In genomic region chr12:124294686-124295315, GRCh38 we compare ENCODE assay signal across 10 cellular contexts. TPM values are rescaled to one million over a fixed set of nuclear protein-coding genes. Genes with fewer than 3 reads are reported as not detected.
A peak's percentile ranks its signal among the peaks of the same experiment; 100 is the strongest.
DNase-seq lines count a peak whose midpoint lies in the region; ATAC-seq and TF ChIP-seq lines count a peak whose summit lies in the region.
"Had no signal": no experiment of that assay in that cellular context is flagged by ENCODE, and none has a peak within 500 bp of the region (broad histone marks: within the 10 kb centered on the region; RNA-seq: fewer than 3 reads in every experiment).

TSS of gene RFLNA (plus strand) at chr12:124295093. CDS start at chr12:124295430, 337 bp downstream.

- H3K4me2 ChIP-seq in neural cell (ENCODE audit: low read length) (no peak within 1 kb of the TSS), Karpas-422 (ENCODE audit: low read depth, low read length, poor library complexity, severe bottlenecking) (no peak within 1 kb of the TSS)

- TF ChIP-seq CTCF in A673 (conservative IDR thresholded peaks at IDR 0.05; ENCODE audit: low read depth, low read length) = no peak
- no peak for TF ChIP-seq CTCF in epithelial cell of proximal tubule (conservative IDR thresholded peaks at IDR 0.05; ENCODE audit: low read depth, low read length)
- no peak for TF ChIP-seq CTCF in neural cell (IDR thresholded peaks at IDR 0.05; ENCODE audit: poor library complexity, severe bottlenecking)

- intact Hi-C loops in A673 (cut with micrococcal nuclease; ENCODE audit: unreplicated experiment) = no loop called here

- H3K9me3 ChIP-seq in A673 (ENCODE audit: low read depth, low read length, poor library complexity, severe bottlenecking) = no peaks in the 10 kb centered on the region
- no peaks in the 10 kb centered on the region for H3K9me3 ChIP-seq in neural cell (ENCODE audit: low read length)
- no peaks in the 10 kb centered on the region for H3K9me3 ChIP-seq in Karpas-422 (ENCODE audit: low read length)

- POLR2A ChIA-PET in A673 (lab: Charles Lee; ENCODE audit: low non-redundant PET) = interaction anchor here (0.6 kb wide), 1 partner anchor 569 kb away, joined by 3 read pairs; no protein-coding TSS in a partner anchor

- H3K4me3 ChIP-seq in A673 (ENCODE audit: low read depth, low read length, poor library complexity, severe bottlenecking) (peak within 1 kb of the TSS; percentile 41), epithelial cell of proximal tubule (ENCODE audit: low read depth, low read length) (peak within 1 kb of the TSS; percentile 16), neural cell (ENCODE audit: low read length) (peak within 1 kb of the TSS; percentile 62), Karpas-422 (ENCODE audit: low read length) (no peak within 1 kb of the TSS)

- H3K9me2 ChIP-seq in neural cell (ENCODE audit: insufficient read depth, low read length) (no peaks in the 10 kb centered on the region), Karpas-422 (replicated peaks; ENCODE audit: insufficient read depth, low read length) (no peaks in the 10 kb centered on the region)

- no peak for TF ChIP-seq RAD21 in neural cell (conservative IDR thresholded peaks at IDR 0.05)

- H3K27ac ChIP-seq in A673 (ENCODE audit: low read depth, low read length, poor library complexity, severe bottlenecking) (no peak within 1 kb of the TSS), neural cell (ENCODE audit: low read length) (no peak within 1 kb of the TSS), Karpas-422 (ENCODE audit: low read length) (no peak within 1 kb of the TSS)

- H3K36me3 ChIP-seq in A673 (ENCODE audit: insufficient read depth, low read length, poor library complexity, severe bottlenecking) (no peaks in the 10 kb centered on the region), neural cell (ENCODE audit: insufficient read depth, low read length) (no peaks in the 10 kb centered on the region), Karpas-422 (ENCODE audit: insufficient read depth, low read length) (no peaks in the 10 kb centered on the region)

- DNase-seq in A673 (ENCODE audit: low spot score) (peak; percentile 16), LoVo (ENCODE audit: low spot score) (peak; percentile 18), epithelial cell of proximal tubule (ENCODE audit: low read depth) (no peak), Karpas-422 (no peak)
- DNase-seq in activated naive CD4-positive, alpha-beta T cell treated with Interleukin-2 at 50 U/mL for 16 hours = no peak
- DNase-seq: NCI-H446 treated with DMSO at 0.1 percent for 48 hours had no signal

- CTCF ChIA-PET in A673 (lab: Charles Lee) = no interaction called here

- H3K4me1 ChIP-seq in A673 (ENCODE audit: insufficient read depth, low read length, poor library complexity, severe bottlenecking) = no peaks in the 10 kb centered on the region
- H3K4me1 ChIP-seq in Karpas-422 (ENCODE audit: low read length) = no peaks in the 10 kb centered on the region

- ATAC-seq in HG03442 (IDR thresholded peaks at IDR 0.05; ENCODE audit: unreplicated experiment) (no peak), HG03521 (IDR thresholded peaks at IDR 0.05; ENCODE audit: unreplicated experiment) (no peak)

- H4K20me1 ChIP-seq in neural cell (ENCODE audit: insufficient read depth) = no peaks in the 10 kb centered on the region
- H4K20me1 ChIP-seq in Karpas-422 (ENCODE audit: insufficient read depth, low read depth, low read length) = 0 out of 2 replicates have a peak, but pooled peaks cover 7% of the 10 kb centered on the region

- BruUV-seq in A673 (replicated peaks; lab: Mats Ljungman, UMichigan) = no TSS peak

- H3F3A ChIP-seq in neural cell (ENCODE audit: insufficient read depth, low read length, poor library complexity, severe bottlenecking) = no peaks in the 10 kb centered on the region

- H3K9ac ChIP-seq in neural cell (ENCODE audit: low read length) (peak within 1 kb of the TSS; percentile 39), Karpas-422 (ENCODE audit: low read length) (no peak within 1 kb of the TSS)

- H3K27me3 ChIP-seq in A673 (replicated peaks; ENCODE audit: insufficient read depth, low read depth, low read length, poor library complexity) (peaks cover 29% of the 10 kb centered on the region), neural cell (ENCODE audit: insufficient read depth, low read depth, low read length) (peaks cover 24% of the 10 kb centered on the region), Karpas-422 (ENCODE audit: low read length) (no peaks in the 10 kb centered on the region)

- H2AFZ ChIP-seq in neural cell (ENCODE audit: low read depth, low read length) = no peak within 1 kb of the TSS
- H2AFZ ChIP-seq in Karpas-422 (ENCODE audit: low read length) = no peak within 1 kb of the TSS

- TF ChIP-seq EP300 in neural cell (conservative IDR thresholded peaks at IDR 0.05; ENCODE audit: poor library complexity, severe bottlenecking) = no peak

- H3K79me2 ChIP-seq in neural cell (replicated peaks; ENCODE audit: insufficient read depth, low read length) = no peaks in the 10 kb centered on the region
- no peaks in the 10 kb centered on the region for H3K79me2 ChIP-seq in Karpas-422 (ENCODE audit: low read length)

TF ChIP-seq in neural cell, 6 proteins besides CTCF, POLR2A, EP300 and RAD21:
- TF ChIP-seq EZH2 (IDR thresholded peaks at IDR 0.05; ENCODE audit: borderline replicate concordance, insufficient read depth, low read length, poor library complexity, severe bottlenecking) (no peak), MXI1 (conservative IDR thresholded peaks at IDR 0.05; ENCODE audit: poor library complexity, severe bottlenecking) (no peak), REST (IDR thresholded peaks at IDR 0.05; ENCODE audit: borderline replicate concordance) (no peak), POLR2AphosphoS5 (IDR thresholded peaks at IDR 0.05) (no peak), TAF1 (IDR thresholded peaks at IDR 0.05; ENCODE audit: low read depth) (no peak), SMC3 (conservative IDR thresholded peaks at IDR 0.05; ENCODE audit: poor library complexity) (no peak)

RNA-seq across cellular contexts. Expression of gene RFLNA, which starts in this region (rescaled TPM):
- total RNA-seq in A673 (2021) (0.63 and 1.1 TPM in 2 replicates), epithelial cell of proximal tubule (0.69 and 0.80 TPM in 2 replicates)
- 5.6 and 9.6 TPM in 2 replicates for polyA plus RNA-seq in neural cell
- polyA minus RNA-seq in neural cell = 5.1 and 12.9 TPM in 2 replicates
- not detected in 2 replicates for total RNA-seq in Karpas-422 (2014; rRNA removed; shearing (Covaris generic); ENCODE audit: low replicate concordance)
- total RNA-seq: activated CD8-positive, alpha-beta memory T cell treated with anti-CD3 and anti-CD28 coated beads for 36 hours had no signal

Comparison
In these comparisons a context has a peak if more than half of its experiments do, and no peak if none do; other contexts are left out.
1. DNase-seq: peak in A673 (single experiment) and LoVo (single experiment); none in epithelial cell of proximal tubule (single experiment), Karpas-422 (single experiment) and activated naive CD4-positive, alpha-beta T cell treated with Interleukin-2 at 50 U/mL for 16 hours (single experiment).